In the genomic region with DNA sequence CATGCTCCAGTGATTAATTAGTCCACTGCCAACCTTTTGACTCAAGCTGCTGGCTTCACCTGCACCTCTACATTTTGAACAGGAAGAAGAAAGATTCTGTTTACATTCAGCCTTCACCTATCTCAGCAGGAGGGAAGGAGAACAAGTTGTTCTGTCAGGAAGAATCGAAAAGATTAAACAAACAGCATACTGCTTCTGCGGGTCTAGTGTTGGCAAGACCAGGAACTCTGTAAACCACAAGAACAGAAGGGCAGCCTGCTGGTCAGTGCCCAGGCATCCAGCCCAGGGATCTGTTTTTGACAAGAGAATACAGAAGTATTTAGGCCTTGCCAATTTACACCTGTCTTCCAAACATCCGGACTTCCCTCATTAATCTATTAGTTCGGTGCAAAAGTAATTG, we compare ENCODE assay signal across 16 cellular contexts.
DNase-seq lines count a peak whose midpoint lies in the region; ATAC-seq and TF ChIP-seq lines count a peak whose summit lies in the region.
"Had no signal": no experiment of that assay in that cellular context is flagged by ENCODE, and none has a peak within 500 bp of the region (broad histone marks: within the 10 kb centered on the region; RNA-seq: fewer than 3 reads in every experiment).

No MANE protein-coding gene starts in this region.

- no peak for TF ChIP-seq CTCF in LNCaP clone FGC (IDR thresholded peaks at IDR 0.05; ENCODE audit: control insufficient read depth, extremely low read depth, insufficient read depth)
- no peak for TF ChIP-seq CTCF in prostate gland (IDR thresholded peaks at IDR 0.05)

- H3K36me3 ChIP-seq in prostate gland, result no peaks in the 10 kb centered on the region
- H3K36me3 ChIP-seq: BLaER1 treated with 17β-estradiol and CSF1 and Interleukin-3, amounts not matched to agents 10 nM and 100 nM had no signal

- intact Hi-C loops in prostate gland (cut with DNase I), result no loop called here

- 50% methylated on average over 4 of the region's 4 CpGs for WGBS in prostate gland

- H3K4me3 ChIP-seq in LNCaP clone FGC (ENCODE audit: low read depth, low read length) (no peak overlapping the region), prostate gland (no peak overlapping the region)
- H3K4me3 ChIP-seq: BLaER1 treated with 17β-estradiol and CSF1 and Interleukin-3, amounts not matched to agents 10 nM and 100 nM; GM23248 had no signal

- H3K4me1 ChIP-seq in prostate gland (replicated peaks), result no peaks in the 10 kb centered on the region
- H3K4me1 ChIP-seq: BLaER1 treated with 17β-estradiol and CSF1 and Interleukin-3, amounts not matched to agents 10 nM and 100 nM had no signal

- no peak for ATAC-seq in HG03135 (IDR thresholded peaks at IDR 0.05; ENCODE audit: unreplicated experiment)
- ATAC-seq: HCT116 had no signal

- TF ChIP-seq POLR2A in prostate gland (IDR thresholded peaks at IDR 0.05), result no peak

- H3K27ac ChIP-seq in prostate gland, result peak overlapping the region in 1 of 2 donors; percentile 28
- H3K27ac ChIP-seq: BLaER1 treated with 17β-estradiol and CSF1 and Interleukin-3, amounts not matched to agents 10 nM and 100 nM; GM23248 had no signal

- no peaks in the 10 kb centered on the region for H3K9me3 ChIP-seq in prostate gland
- H3K9me3 ChIP-seq: BLaER1 treated with 17β-estradiol and CSF1 and Interleukin-3, amounts not matched to agents 10 nM and 100 nM had no signal

- H3K27me3 ChIP-seq in prostate gland (replicated peaks; ENCODE audit: insufficient read depth), result no peaks in the 10 kb centered on the region
- H3K27me3 ChIP-seq: BLaER1 treated with 17β-estradiol and CSF1 and Interleukin-3, amounts not matched to agents 10 nM and 100 nM had no signal

- DNase-seq in NCI-H146 (lab: John Stamatoyannopoulos, UW) (peak; percentile 11), NCI-H146 treated with DMSO at 0.1 percent for 48 hours (lab: John Stamatoyannopoulos, UW; ENCODE audit: unreplicated experiment) (no peak), LNCaP clone FGC (ENCODE audit: low read depth) (peak; percentile 87), astrocyte of the hippocampus (ENCODE audit: low read depth, low spot score) (peak; percentile 37), prostate gland (ENCODE audit: low spot score) (peak; percentile 31), amygdala (lab: John Stamatoyannopoulos, UW) (no peak), MV-4-11 (lab: John Stamatoyannopoulos, UW) (no peak)
- DNase-seq: ACHN; CD4-positive, alpha-beta T cell; DMS153; DMS79 treated with DMSO at 0.1 percent for 48 hours; EL; GM23248 had no signal

Comparison
In these comparisons a context has a peak if more than half of its experiments do, and no peak if none do; other contexts are left out.
1. DNase-seq: peak in NCI-H146 (single experiment), LNCaP clone FGC (single experiment), astrocyte of the hippocampus (single experiment) and prostate gland (single experiment); none in NCI-H146 treated with DMSO at 0.1 percent for 48 hours (single experiment), amygdala (0 of 56) and MV-4-11 (single experiment).